24 cellular contexts compared by ENCODE assay signal in the genomic region with DNA sequence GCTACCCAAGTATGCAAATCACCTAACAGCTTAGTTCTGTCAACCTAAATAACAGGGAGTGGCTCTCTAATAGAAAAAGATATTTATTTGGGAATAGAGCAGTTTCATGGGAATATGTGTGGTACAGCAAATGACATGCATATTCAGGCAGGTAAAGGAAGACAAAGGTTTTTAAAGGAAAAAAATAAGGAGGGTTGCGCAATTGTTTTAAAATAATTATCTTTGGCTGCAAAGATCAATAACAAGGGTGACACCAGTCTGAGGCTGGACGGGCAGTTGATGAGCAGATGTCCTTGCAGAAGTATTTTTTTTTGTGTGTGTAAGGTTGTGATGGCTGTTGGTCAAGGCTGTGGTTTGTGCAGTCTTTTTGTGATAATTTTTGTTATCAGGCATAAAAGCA.
"Had no signal": no experiment of that assay in that cellular context is flagged by ENCODE, and none has a peak within 500 bp of the region (broad histone marks: within the 10 kb centered on the region; RNA-seq: fewer than 3 reads in every experiment).

No MANE protein-coding gene starts in this region.

- H3K27ac ChIP-seq: ascending aorta, SJCRH30, SK-N-MC had no signal

- H3K36me3 ChIP-seq: ascending aorta, SJCRH30 had no signal

- H3K27ac Mint-ChIP-seq: activated CD4-positive, alpha-beta T cell treated with anti-CD3 and anti-CD28 coated beads for 36 hours; activated CD4-positive, alpha-beta T cell treated with anti-CD3 and anti-CD28 coated beads, Interleukin-2, amount 10 ng/mL, durations not matched to agents 7 days and 5 days; activated CD8-positive, alpha-beta T cell treated with anti-CD3 and anti-CD28 coated beads, Interleukin-2, amount 10 ng/mL, durations not matched to agents 7 days and 5 days; activated naive CD4-positive, alpha-beta T cell treated with anti-CD3 and anti-CD28 coated beads, Interleukin-2, amount 50 U/mL, for 24 hours; activated naive CD8-positive, alpha-beta T cell treated with anti-CD3 and anti-CD28 coated beads, Interleukin-2, amount 10 ng/mL, durations not matched to agents 7 days and 5 days; activated T-cell treated with anti-CD3 and anti-CD28 coated beads, Interleukin-2, amount 50 U/mL, for 24 hours; activated T-helper 2 cell treated with anti-CD3 and anti-CD28 coated beads, Interferon-gamma antibody, Interleukin-2, Interleukin-4, amounts not matched to agents 10 μg/mL and 5 μg/mL and 100 μg/mL, durations not matched to agents 14 hours and 24 hours and 36 hours; T-helper 1 cell treated with Interleukin-12 subunit alpha and Interleukin-12 subunit beta and Interleukin-4 antibody, amounts not matched to agents 30 μg/mL and 1 μg/mL, for 36 hours; WTC11 had no signal

- DNase-seq: activated CD4-positive, alpha-beta T cell treated with anti-CD3 and anti-CD28 coated beads for 36 hours; activated CD4-positive, alpha-beta T cell treated with anti-CD3 and anti-CD28 coated beads, Interleukin-2, amount 10 ng/mL, durations not matched to agents 7 days and 5 days; activated CD4-positive, alpha-beta T cell treated with anti-CD3 and anti-CD28 coated beads, Interleukin-2, amount 50 U/mL, for 48 hours; activated CD8-positive, alpha-beta T cell treated with anti-CD3 and anti-CD28 coated beads, Interleukin-2, amount 10 ng/mL, durations not matched to agents 7 days and 5 days; activated gamma-delta T cell; activated naive CD4-positive, alpha-beta T cell treated with Interleukin-2 at 50 U/mL for 16 hours; activated naive CD8-positive, alpha-beta T cell treated with anti-CD3 and anti-CD28 coated beads, Interleukin-2, amount 10 ng/mL, durations not matched to agents 7 days and 5 days; activated T-cell treated with anti-CD3 and anti-CD28 coated beads, Interleukin-2, amount 50 U/mL, for 24 hours; Karpas-422; NCI-H1105; NCI-H1417 treated with DMSO at 0.1 percent for 48 hours; NCI-H1930; NCI-H345; NCI-H524 treated with DMSO at 0.1 percent for 48 hours; NK-92 treated with Interleukin-12 subunit alpha and Interleukin-12 subunit beta, amount 100 ng/mL, for 24 hours; SHP77; SJCRH30 had no signal

- H3K4me3 Mint-ChIP-seq: activated CD4-positive, alpha-beta T cell treated with anti-CD3 and anti-CD28 coated beads for 36 hours; activated CD4-positive, alpha-beta T cell treated with anti-CD3 and anti-CD28 coated beads, Interleukin-2, amount 10 ng/mL, durations not matched to agents 7 days and 5 days; activated CD8-positive, alpha-beta T cell treated with anti-CD3 and anti-CD28 coated beads, Interleukin-2, amount 10 ng/mL, durations not matched to agents 7 days and 5 days; activated naive CD4-positive, alpha-beta T cell treated with anti-CD3 and anti-CD28 coated beads, Interleukin-2, amount 50 U/mL, for 24 hours; activated naive CD8-positive, alpha-beta T cell treated with anti-CD3 and anti-CD28 coated beads, Interleukin-2, amount 10 ng/mL, durations not matched to agents 7 days and 5 days; activated T-cell treated with anti-CD3 and anti-CD28 coated beads, Interleukin-2, amount 50 U/mL, for 24 hours; T-helper 1 cell treated with Interleukin-12 subunit alpha and Interleukin-12 subunit beta and Interleukin-4 antibody, amounts not matched to agents 30 μg/mL and 1 μg/mL, for 36 hours; WTC11 had no signal

- H3K36me3 Mint-ChIP-seq: activated naive CD4-positive, alpha-beta T cell treated with anti-CD3 and anti-CD28 coated beads, Interleukin-2, amount 50 U/mL, for 24 hours; activated naive CD8-positive, alpha-beta T cell treated with anti-CD3 and anti-CD28 coated beads, Interleukin-2, amount 10 ng/mL, durations not matched to agents 7 days and 5 days; WTC11 had no signal

- H3K9me3 ChIP-seq: ascending aorta had no signal

- H3K4me3 ChIP-seq: ascending aorta, SJCRH30, SK-N-MC had no signal

- H3K4me1 Mint-ChIP-seq: activated CD4-positive, alpha-beta T cell treated with anti-CD3 and anti-CD28 coated beads for 36 hours; activated naive CD4-positive, alpha-beta T cell treated with anti-CD3 and anti-CD28 coated beads, Interleukin-2, amount 50 U/mL, for 24 hours; WTC11 had no signal

- H3K9me3 Mint-ChIP-seq: activated naive CD4-positive, alpha-beta T cell treated with anti-CD3 and anti-CD28 coated beads, Interleukin-2, amount 50 U/mL, for 24 hours; activated naive CD8-positive, alpha-beta T cell treated with anti-CD3 and anti-CD28 coated beads, Interleukin-2, amount 10 ng/mL, durations not matched to agents 7 days and 5 days; activated T-cell treated with anti-CD3 and anti-CD28 coated beads, Interleukin-2, amount 50 U/mL, for 24 hours; activated T-helper 2 cell treated with anti-CD3 and anti-CD28 coated beads, Interferon-gamma antibody, Interleukin-2, Interleukin-4, amounts not matched to agents 10 μg/mL and 5 μg/mL and 100 μg/mL, durations not matched to agents 14 hours and 24 hours and 36 hours; T-helper 1 cell treated with Interleukin-12 subunit alpha and Interleukin-12 subunit beta and Interleukin-4 antibody, amounts not matched to agents 30 μg/mL and 1 μg/mL, for 36 hours; WTC11 had no signal

- ATAC-seq: activated CD4-positive, alpha-beta T cell treated with anti-CD3 and anti-CD28 coated beads for 36 hours; activated CD4-positive, CD25-positive, alpha-beta regulatory T cell treated with anti-CD3 and anti-CD28 coated beads, Interleukin-2, amount 50 U/mL, for 24 hours; activated CD8-positive, alpha-beta T cell treated with anti-CD3 and anti-CD28 coated beads, Interleukin-2, amount 10 ng/mL, durations not matched to agents 7 days and 5 days; WTC11 had no signal

- H3K27me3 ChIP-seq: ascending aorta, SJCRH30 had no signal

- H3K4me1 ChIP-seq: ascending aorta had no signal
